1 cellular context compared by ENCODE assay signal in genomic region chr14:101737414-101738367, GRCh38.
A peak's percentile ranks its signal among the peaks of the same experiment; 100 is the strongest.
TF ChIP-seq lines count a peak whose summit lies in the region.

No MANE protein-coding gene starts in this region.

TF ChIP-seq in GM12878, 131 proteins besides CTCF, POLR2A, EP300 and RAD21:
- TF ChIP-seq EGR1 (IDR thresholded peaks at IDR 0.05; ENCODE audit: borderline replicate concordance in 1 of 2, low read depth in 2 of 2, low read length in 2 of 2) (0 out of 3 replicates have a peak, but pooled peaks of 1 of the 2 experiments have one; percentile 6), SUZ12 (IDR thresholded peaks at IDR 0.05; ENCODE audit: unreplicated experiment) (no peak), KAT2A (conservative IDR thresholded peaks at IDR 0.05; ENCODE audit: control insufficient read depth, low read depth, low read length) (no peak), SPI1 (IDR thresholded peaks at IDR 0.05; ENCODE audit: borderline replicate concordance, insufficient read depth, low read depth, low read length) (peak; percentile 37; the same call in 1 of the 2 replicates), KLF5 (IDR thresholded peaks at IDR 0.05; ENCODE audit: partially characterized antibody) (no peak), SRF (IDR thresholded peaks at IDR 0.05; ENCODE audit: low read depth in 2 of 2, low read length in 2 of 2) (0 out of 4 replicates have a peak, but pooled peaks of 1 of the 2 experiments have one; percentile 16), RCOR1 (conservative IDR thresholded peaks at IDR 0.05; ENCODE audit: low read depth, low read length) (no peak), RB1 (IDR thresholded peaks at IDR 0.05; ENCODE audit: borderline replicate concordance) (no peak), SMC3 (IDR thresholded peaks at IDR 0.05; ENCODE audit: borderline replicate concordance, low read length) (peak; percentile 22; the same call in 1 of the 2 replicates), POU2F2 (IDR thresholded peaks at IDR 0.05; ENCODE audit: borderline replicate concordance, low read depth, low read length) (no peak)
TF ChIP-seq in GM12878: peak in this region for 4.
